In genomic region chr11:28195449-28195848, GRCh38 we compare ENCODE assay signal across 37 cellular contexts.
"Had no signal": no experiment of that assay in that cellular context is flagged by ENCODE, and none has a peak within 500 bp of the region (broad histone marks: within the 10 kb centered on the region; RNA-seq: fewer than 3 reads in every experiment).

No MANE protein-coding gene starts in this region.

- H3K27me3 Mint-ChIP-seq: activated B cell treated with CpG ODN at 0.5 μM for 24 hours; activated CD4-positive, alpha-beta memory T cell treated with anti-CD3 and anti-CD28 coated beads, Interleukin-2, amount 10 ng/mL, durations not matched to agents 7 days and 5 days; activated CD4-positive, alpha-beta T cell treated with anti-CD3 and anti-CD28 coated beads, Interleukin-2, amount 10 ng/mL, durations not matched to agents 24 days and 14 days; activated CD8-positive, alpha-beta memory T cell treated with anti-CD3 and anti-CD28 coated beads, Interleukin-2, amount 10 ng/mL, durations not matched to agents 7 days and 5 days; activated naive CD4-positive, alpha-beta T cell treated with anti-CD3 and anti-CD28 coated beads, Interleukin-2, amount 10 ng/mL, durations not matched to agents 7 days and 5 days; activated naive CD4-positive, alpha-beta T cell treated with anti-CD3 and anti-CD28 coated beads, Interleukin-2, amount 50 U/mL, for 24 hours; activated naive CD8-positive, alpha-beta T cell; activated naive CD8-positive, alpha-beta T cell treated with anti-CD3 and anti-CD28 coated beads, Interleukin-2, amount 10 ng/mL, durations not matched to agents 7 days and 5 days; activated naive CD8-positive, alpha-beta T cell treated with anti-CD3 and anti-CD28 coated beads, Interleukin-2, amount 50 U/mL, for 24 hours; activated T-cell treated with anti-CD3 and anti-CD28 coated beads, Interleukin-2, amount 50 U/mL, for 24 hours; brain; central memory CD8-positive, alpha-beta T cell had no signal

- H3K27ac ChIP-seq: adrenal gland, cardiac muscle cell, VCaP had no signal

- H3K36me3 ChIP-seq: adrenal gland, cardiac muscle cell had no signal

- DNase-seq: activated B cell treated with CpG ODN at 0.5 μM for 24 hours; activated CD4-positive, alpha-beta memory T cell treated with anti-CD3 and anti-CD28 coated beads, Interleukin-2, amount 10 ng/mL, durations not matched to agents 7 days and 5 days; activated CD4-positive, alpha-beta T cell treated with anti-CD3 and anti-CD28 coated beads for 4 hours; activated CD4-positive, alpha-beta T cell treated with anti-CD3 and anti-CD28 coated beads, Interleukin-2, amount 10 ng/mL, durations not matched to agents 24 days and 14 days; activated CD4-positive, alpha-beta T cell treated with anti-CD3 and anti-CD28 coated beads, Interleukin-2, amount 50 U/mL, for 48 hours; activated CD4-positive, CD25-positive, alpha-beta regulatory T cell treated with anti-CD3 and anti-CD28 coated beads, Interleukin-2, amount 50 U/mL, for 72 hours; activated CD8-positive, alpha-beta memory T cell treated with anti-CD3 and anti-CD28 coated beads for 24 hours; activated CD8-positive, alpha-beta memory T cell treated with anti-CD3 and anti-CD28 coated beads, Interleukin-2, amount 10 ng/mL, durations not matched to agents 7 days and 5 days; activated CD8-positive, alpha-beta memory T cell treated with anti-CD3 and anti-CD28 coated beads, Interleukin-2, amount 50 U/mL, for 48 hours; activated CD8-positive, alpha-beta T cell treated with anti-CD3 and anti-CD28 coated beads, Interleukin-2, amount 10 ng/mL, durations not matched to agents 7 days and 5 days; activated effector memory CD4-positive, alpha-beta T cell treated with Interleukin-2 at 50 U/mL for 16 hours; activated gamma-delta T cell; activated naive CD4-positive, alpha-beta T cell treated with anti-CD3 and anti-CD28 coated beads, Interleukin-2, amount 10 ng/mL, durations not matched to agents 7 days and 5 days; activated naive CD4-positive, alpha-beta T cell treated with Interleukin-2 at 50 U/mL for 16 hours; activated naive CD8-positive, alpha-beta T cell treated with anti-CD3 and anti-CD28 coated beads, Interleukin-2, amount 10 ng/mL, durations not matched to agents 7 days and 5 days; activated naive CD8-positive, alpha-beta T cell treated with anti-CD3 and anti-CD28 coated beads, Interleukin-2, amount 50 U/mL, for 24 hours; activated T-cell treated with anti-CD3 and anti-CD28 coated beads, Interleukin-2, amount 50 U/mL, for 24 hours; activated T-cell treated with anti-CD3 and anti-CD28 coated beads, Interleukin-2, amount 50 U/mL, for 48 hours; adrenal gland; amniotic stem cell; aorta; caudate nucleus; cerebellar nuclear complex; T-helper 1 cell; T-helper 2 cell; T-helper 9 cell had no signal

- FAIRE-seq: bronchial epithelial cell, TTC549 had no signal

- H3K4me3 ChIP-seq: adrenal gland, cardiac muscle cell had no signal

- ATAC-seq: activated CD8-positive, alpha-beta memory T cell treated with anti-CD3 and anti-CD28 coated beads, Interleukin-2, amount 10 ng/mL, durations not matched to agents 7 days and 5 days; activated CD8-positive, alpha-beta T cell treated with anti-CD3 and anti-CD28 coated beads, Interleukin-2, amount 10 ng/mL, durations not matched to agents 7 days and 5 days; activated naive CD8-positive, alpha-beta T cell treated with anti-CD3 and anti-CD28 coated beads, Interleukin-2, amount 50 U/mL, for 24 hours had no signal

- H3K4me3 Mint-ChIP-seq: activated B cell treated with CpG ODN at 0.5 μM for 24 hours; activated CD4-positive, alpha-beta memory T cell treated with anti-CD3 and anti-CD28 coated beads, Interleukin-2, amount 10 ng/mL, durations not matched to agents 7 days and 5 days; activated CD4-positive, alpha-beta T cell treated with anti-CD3 and anti-CD28 coated beads, Interleukin-2, amount 10 ng/mL, durations not matched to agents 24 days and 14 days; activated CD8-positive, alpha-beta memory T cell treated with anti-CD3 and anti-CD28 coated beads, Interleukin-2, amount 10 ng/mL, durations not matched to agents 7 days and 5 days; activated CD8-positive, alpha-beta T cell treated with anti-CD3 and anti-CD28 coated beads, Interleukin-2, amount 10 ng/mL, durations not matched to agents 7 days and 5 days; activated naive CD4-positive, alpha-beta T cell treated with anti-CD3 and anti-CD28 coated beads, Interleukin-2, amount 10 ng/mL, durations not matched to agents 7 days and 5 days; activated naive CD4-positive, alpha-beta T cell treated with anti-CD3 and anti-CD28 coated beads, Interleukin-2, amount 50 U/mL, for 24 hours; activated naive CD8-positive, alpha-beta T cell; activated naive CD8-positive, alpha-beta T cell treated with anti-CD3 and anti-CD28 coated beads, Interleukin-2, amount 10 ng/mL, durations not matched to agents 7 days and 5 days; activated naive CD8-positive, alpha-beta T cell treated with anti-CD3 and anti-CD28 coated beads, Interleukin-2, amount 50 U/mL, for 24 hours; activated T-cell treated with anti-CD3 and anti-CD28 coated beads, Interleukin-2, amount 50 U/mL, for 24 hours; brain; central memory CD8-positive, alpha-beta T cell; T-helper 1 cell treated with Interleukin-12 subunit alpha and Interleukin-12 subunit beta and Interleukin-4 antibody, amounts not matched to agents 30 μg/mL and 1 μg/mL, for 36 hours; T-helper 2 cell treated with Interferon-gamma antibody and Interleukin-4, amounts not matched to agents 5 μg/mL and 100 μg/mL, for 36 hours had no signal

- H3K27ac Mint-ChIP-seq: activated B cell treated with CpG ODN at 0.5 μM for 24 hours; activated CD4-positive, alpha-beta memory T cell treated with anti-CD3 and anti-CD28 coated beads, Interleukin-2, amount 10 ng/mL, durations not matched to agents 7 days and 5 days; activated CD4-positive, alpha-beta T cell treated with anti-CD3 and anti-CD28 coated beads, Interleukin-2, amount 10 ng/mL, durations not matched to agents 24 days and 14 days; activated CD8-positive, alpha-beta memory T cell treated with anti-CD3 and anti-CD28 coated beads, Interleukin-2, amount 10 ng/mL, durations not matched to agents 7 days and 5 days; activated CD8-positive, alpha-beta T cell treated with anti-CD3 and anti-CD28 coated beads, Interleukin-2, amount 10 ng/mL, durations not matched to agents 7 days and 5 days; activated naive CD4-positive, alpha-beta T cell treated with anti-CD3 and anti-CD28 coated beads, Interleukin-2, amount 10 ng/mL, durations not matched to agents 7 days and 5 days; activated naive CD4-positive, alpha-beta T cell treated with anti-CD3 and anti-CD28 coated beads, Interleukin-2, amount 50 U/mL, for 24 hours; activated naive CD8-positive, alpha-beta T cell; activated naive CD8-positive, alpha-beta T cell treated with anti-CD3 and anti-CD28 coated beads, Interleukin-2, amount 10 ng/mL, durations not matched to agents 7 days and 5 days; activated naive CD8-positive, alpha-beta T cell treated with anti-CD3 and anti-CD28 coated beads, Interleukin-2, amount 50 U/mL, for 24 hours; activated T-cell treated with anti-CD3 and anti-CD28 coated beads, Interleukin-2, amount 50 U/mL, for 24 hours; activated T-helper 2 cell treated with anti-CD3 and anti-CD28 coated beads, Interferon-gamma antibody, Interleukin-2, Interleukin-4, amounts not matched to agents 10 μg/mL and 5 μg/mL and 100 μg/mL, durations not matched to agents 14 hours and 24 hours and 36 hours; brain; T-helper 1 cell treated with Interleukin-12 subunit alpha and Interleukin-12 subunit beta and Interleukin-4 antibody, amounts not matched to agents 30 μg/mL and 1 μg/mL, for 36 hours; T-helper 2 cell treated with Interferon-gamma antibody and Interleukin-4, amounts not matched to agents 5 μg/mL and 100 μg/mL, for 36 hours had no signal

- H3K4me1 Mint-ChIP-seq: activated B cell treated with CpG ODN at 0.5 μM for 24 hours; activated CD4-positive, alpha-beta memory T cell treated with anti-CD3 and anti-CD28 coated beads, Interleukin-2, amount 10 ng/mL, durations not matched to agents 7 days and 5 days; activated CD4-positive, alpha-beta T cell treated with anti-CD3 and anti-CD28 coated beads, Interleukin-2, amount 10 ng/mL, durations not matched to agents 24 days and 14 days; activated CD8-positive, alpha-beta memory T cell treated with anti-CD3 and anti-CD28 coated beads, Interleukin-2, amount 10 ng/mL, durations not matched to agents 7 days and 5 days; activated naive CD4-positive, alpha-beta T cell treated with anti-CD3 and anti-CD28 coated beads, Interleukin-2, amount 10 ng/mL, durations not matched to agents 7 days and 5 days; activated naive CD4-positive, alpha-beta T cell treated with anti-CD3 and anti-CD28 coated beads, Interleukin-2, amount 50 U/mL, for 24 hours; activated naive CD8-positive, alpha-beta T cell treated with anti-CD3 and anti-CD28 coated beads, Interleukin-2, amount 10 ng/mL, durations not matched to agents 7 days and 5 days; brain; central memory CD8-positive, alpha-beta T cell had no signal

- H3K9me3 Mint-ChIP-seq: activated CD4-positive, alpha-beta T cell treated with anti-CD3 and anti-CD28 coated beads, Interleukin-2, amount 10 ng/mL, durations not matched to agents 24 days and 14 days had no signal

- H3K27me3 ChIP-seq: adrenal gland, cardiac muscle cell had no signal
